ENCODE assay signal across 9 cellular contexts in the genomic region with DNA sequence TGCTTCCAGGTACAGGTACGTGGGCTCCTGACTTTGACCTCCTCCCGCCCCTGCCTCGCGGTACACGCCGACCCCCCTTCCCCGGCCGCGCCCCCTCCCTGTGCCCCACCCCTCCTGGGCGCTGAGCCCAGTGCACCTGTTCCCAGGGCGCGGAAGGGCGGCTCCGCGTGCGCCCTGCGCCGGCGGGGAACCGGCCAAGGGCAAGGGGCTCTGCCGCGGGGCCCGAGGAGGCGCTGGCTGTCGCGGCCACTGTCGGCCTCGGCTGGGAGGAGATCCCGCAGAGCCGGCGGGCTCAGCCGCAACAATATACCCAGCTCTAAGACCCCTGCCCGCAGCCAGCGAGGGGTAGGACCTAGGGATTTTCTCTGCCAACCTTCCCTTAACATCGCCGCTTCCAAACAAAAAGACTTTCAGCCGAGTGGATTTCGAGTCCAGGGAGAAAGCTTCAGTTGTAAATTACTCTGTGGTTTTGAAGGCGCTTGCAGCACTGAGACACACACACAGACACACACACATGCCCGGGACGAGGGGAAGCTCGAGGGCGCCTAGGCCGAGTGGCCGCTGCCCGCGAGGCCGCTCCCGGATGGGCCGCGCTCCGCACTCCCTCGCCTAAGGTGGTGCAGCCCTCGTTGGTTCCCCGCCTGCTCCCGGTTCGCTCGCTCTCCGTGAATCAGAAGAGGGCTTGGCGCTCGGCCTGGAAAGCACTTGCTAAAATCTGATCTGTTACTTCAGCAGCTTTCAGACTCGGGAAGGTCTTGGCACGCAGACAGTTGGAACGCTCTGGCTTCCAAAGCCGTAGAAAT. TPM values are rescaled to one million over a fixed set of nuclear protein-coding genes. Genes with fewer than 3 reads are reported as not detected.
DNase-seq lines count a peak whose midpoint lies in the region; ATAC-seq, FAIRE-seq and TF ChIP-seq lines count a peak whose summit lies in the region.
"Had no signal": no experiment of that assay in that cellular context is flagged by ENCODE, and none has a peak within 500 bp of the region (broad histone marks: within the 10 kb centered on the region; RNA-seq: fewer than 3 reads in every experiment).

No MANE protein-coding gene starts in this region.

- peak overlapping the region; percentile 11 to 66 (median 54) for H3K4me3 ChIP-seq in heart right ventricle
- peak overlapping the region in 3 of 4 donors; percentile 19 to 49 (median 35) for H3K4me3 ChIP-seq in pancreas

- FAIRE-seq in pancreas (lab: Jason Lieb, UNC) = no peak
- no peak for FAIRE-seq in H54 (lab: Jason Lieb, UNC)
- FAIRE-seq: TTC549 had no signal

- H3K27ac ChIP-seq in heart right ventricle = peak overlapping the region; percentile 48 to 90 (median 76)
- H3K27ac ChIP-seq in pancreas = no peak overlapping the region

- peak overlapping the region; percentile 78 for H3K4me3 Mint-ChIP-seq in T-helper 2 cell treated with Interferon-gamma antibody and Interleukin-4, amounts not matched to agents 5 μg/mL and 100 μg/mL, for 36 hours
- H3K4me3 Mint-ChIP-seq in activated T-helper 2 cell treated with anti-CD3 and anti-CD28 coated beads, Interferon-gamma antibody, Interleukin-2, Interleukin-4, amounts not matched to agents 10 μg/mL and 5 μg/mL and 100 μg/mL, durations not matched to agents 14 hours and 24 hours and 36 hours (ENCODE audit: low read depth) = peak overlapping the region; percentile 69

- H3K27me3 ChIP-seq in heart right ventricle (peaks cover 0 to 35% (median 0%) of the 10 kb centered on the region in 7 donors), pancreas (no peaks in the 10 kb centered on the region)

- DNase-seq in T-helper 2 cell treated with Interferon-gamma antibody and Interleukin-4, amounts not matched to agents 5 μg/mL and 100 μg/mL, for 36 hours (ENCODE audit: low spot score) = no peak
- DNase-seq in T-helper 2 cell = no peak
- DNase-seq in activated T-helper 2 cell treated with anti-CD3 and anti-CD28 coated beads, Interferon-gamma antibody, Interleukin-2, Interleukin-4, amounts not matched to agents 10 μg/mL and 5 μg/mL and 100 μg/mL, durations not matched to agents 14 hours and 24 hours and 36 hours (ENCODE audit: low spot score) = no peak
- peak; percentile 87 to 91 for DNase-seq in heart right ventricle
- peak; percentile 35 to 74 (median 64) for DNase-seq in pancreas
- DNase-seq in H54 (ENCODE audit: insufficient read length, low spot score) = no peak
- DNase-seq in HuH-7.5 (ENCODE audit: low spot score) = no peak

- ATAC-seq in heart right ventricle (peak; percentile 31 to 72 (median 65)), pancreas (peak; percentile 21 to 65 (median 38)), GM19455 (IDR thresholded peaks at IDR 0.05; ENCODE audit: unreplicated experiment) (no peak)

- H3K27ac Mint-ChIP-seq in T-helper 2 cell treated with Interferon-gamma antibody and Interleukin-4, amounts not matched to agents 5 μg/mL and 100 μg/mL, for 36 hours = no peak overlapping the region
- no peak overlapping the region for H3K27ac Mint-ChIP-seq in activated T-helper 2 cell treated with anti-CD3 and anti-CD28 coated beads, Interferon-gamma antibody, Interleukin-2, Interleukin-4, amounts not matched to agents 10 μg/mL and 5 μg/mL and 100 μg/mL, durations not matched to agents 14 hours and 24 hours and 36 hours

- H3K36me3 ChIP-seq in heart right ventricle (peaks cover 0 to 4% (median 0%) of the 10 kb centered on the region in 9 donors), pancreas (no peaks in the 10 kb centered on the region)

- peaks cover 22% of the 10 kb centered on the region for H3K27me3 Mint-ChIP-seq in T-helper 2 cell treated with Interferon-gamma antibody and Interleukin-4, amounts not matched to agents 5 μg/mL and 100 μg/mL, for 36 hours (ENCODE audit: low read depth)
- H3K27me3 Mint-ChIP-seq in activated T-helper 2 cell treated with anti-CD3 and anti-CD28 coated beads, Interferon-gamma antibody, Interleukin-2, Interleukin-4, amounts not matched to agents 10 μg/mL and 5 μg/mL and 100 μg/mL, durations not matched to agents 14 hours and 24 hours and 36 hours (ENCODE audit: low read depth) = peaks cover 27% of the 10 kb centered on the region

- no peak for TF ChIP-seq POLR2A in H54 (IDR thresholded peaks at IDR 0.05; ENCODE audit: low read depth, low read length)

- H3K9me3 Mint-ChIP-seq in T-helper 2 cell treated with Interferon-gamma antibody and Interleukin-4, amounts not matched to agents 5 μg/mL and 100 μg/mL, for 36 hours = no peaks in the 10 kb centered on the region
- no peaks in the 10 kb centered on the region for H3K9me3 Mint-ChIP-seq in activated T-helper 2 cell treated with anti-CD3 and anti-CD28 coated beads, Interferon-gamma antibody, Interleukin-2, Interleukin-4, amounts not matched to agents 10 μg/mL and 5 μg/mL and 100 μg/mL, durations not matched to agents 14 hours and 24 hours and 36 hours

- H3K4me1 Mint-ChIP-seq in T-helper 2 cell treated with Interferon-gamma antibody and Interleukin-4, amounts not matched to agents 5 μg/mL and 100 μg/mL, for 36 hours (ENCODE audit: low read depth) = peaks cover 7% of the 10 kb centered on the region
- peaks cover 5% of the 10 kb centered on the region for H3K4me1 Mint-ChIP-seq in activated T-helper 2 cell treated with anti-CD3 and anti-CD28 coated beads, Interferon-gamma antibody, Interleukin-2, Interleukin-4, amounts not matched to agents 10 μg/mL and 5 μg/mL and 100 μg/mL, durations not matched to agents 14 hours and 24 hours and 36 hours (ENCODE audit: low read depth)

- WGBS in heart right ventricle, 2 donors = 1% methylated on average over 65 of the region's 65 CpGs
- whole genome bisulfite sequencing in pancreas, 2 donors = 1% methylated on average over 58 to 65 of the region's 65 CpGs

- no peaks in the 10 kb centered on the region for H3K9me3 ChIP-seq in heart right ventricle
- no peaks in the 10 kb centered on the region for H3K9me3 ChIP-seq in pancreas

- H3K4me1 ChIP-seq in heart right ventricle (peaks cover 15 to 61% (median 31%) of the 10 kb centered on the region in 9 donors), pancreas (peaks cover 8 to 14% (median 10%) of the 10 kb centered on the region in 3 donors)

- no peaks in the 10 kb centered on the region for H3K36me3 Mint-ChIP-seq in T-helper 2 cell treated with Interferon-gamma antibody and Interleukin-4, amounts not matched to agents 5 μg/mL and 100 μg/mL, for 36 hours (ENCODE audit: low read depth)
- H3K36me3 Mint-ChIP-seq in activated T-helper 2 cell treated with anti-CD3 and anti-CD28 coated beads, Interferon-gamma antibody, Interleukin-2, Interleukin-4, amounts not matched to agents 10 μg/mL and 5 μg/mL and 100 μg/mL, durations not matched to agents 14 hours and 24 hours and 36 hours (ENCODE audit: low read depth) = no peaks in the 10 kb centered on the region

- no peak for TF ChIP-seq CTCF in heart right ventricle (IDR thresholded peaks at IDR 0.05)
- no peak for TF ChIP-seq CTCF in pancreas (IDR thresholded peaks at IDR 0.05)

- intact Hi-C loops in activated T-helper 2 cell treated with anti-CD3 and anti-CD28 coated beads, Interferon-gamma antibody, Interleukin-2, Interleukin-4, amounts not matched to agents 10 μg/mL and 5 μg/mL and 100 μg/mL, durations not matched to agents 14 hours and 24 hours and 36 hours (cut with micrococcal nuclease) = no loop called here
- intact Hi-C loops in heart right ventricle (cut with DNase I) = loop anchor here in 6 of 10 donors (2.0 to 10.0 kb wide), 10 partner anchors 54 to 486 kb away; no protein-coding TSS in a partner anchor
- intact Hi-C loops in pancreas (cut with DNase I) = loop anchor here in 2 of 3 donors (10.0 kb wide), 2 partner anchors 484 to 624 kb away; no protein-coding TSS in a partner anchor

RNA-seq across cellular contexts. Expression of a gene that starts 1.2 kb away (rescaled TPM):
- 0.16 TPM in 1 of 2 replicates, not detected in the other for total RNA-seq in activated T-helper 2 cell treated with anti-CD3 and anti-CD28 coated beads, Interferon-gamma antibody, Interleukin-2, Interleukin-4, amounts not matched to agents 10 μg/mL and 5 μg/mL and 100 μg/mL, durations not matched to agents 14 hours and 24 hours and 36 hours
- 10 to 100 TPM in 8 of 10 donors, 1 to 10 TPM in 2; 2.5 to 39.2 (median 19.2) TPM for total RNA-seq in heart right ventricle
- 1 to 10 TPM; 1.7 to 4.1 TPM for polyA plus RNA-seq in heart right ventricle
- total RNA-seq in pancreas = under 1 TPM; 0.13 to 0.97 (median 0.31) TPM
- polyA plus RNA-seq in pancreas = under 1 TPM; 0.38 to 0.52 TPM

RNA-seq across cellular contexts. Expression of a gene that starts 33.0 kb away (rescaled TPM):
- 2,774 and 3,051 TPM in 2 replicates for total RNA-seq in activated T-helper 2 cell treated with anti-CD3 and anti-CD28 coated beads, Interferon-gamma antibody, Interleukin-2, Interleukin-4, amounts not matched to agents 10 μg/mL and 5 μg/mL and 100 μg/mL, durations not matched to agents 14 hours and 24 hours and 36 hours
- total RNA-seq in heart right ventricle (100 to 1,000 TPM; 364 to 529 (median 465) TPM), pancreas (100 to 1,000 TPM; 412 to 942 (median 582) TPM)
- polyA plus RNA-seq in heart right ventricle (1,000 to 10,000 TPM in 1 of 2 donors, 100 to 1,000 TPM in 1; 248 to 1,064 TPM), pancreas (100 to 1,000 TPM; 671 to 793 TPM)

Comparison
In these comparisons a context has a peak if more than half of its experiments do, and no peak if none do; other contexts are left out.
1. DNase-seq: peak in heart right ventricle (2 of 2) and pancreas (6 of 6); none in T-helper 2 cell treated with Interferon-gamma antibody and Interleukin-4, amounts not matched to agents 5 μg/mL and 100 μg/mL, for 36 hours (single experiment), T-helper 2 cell (0 of 5), activated T-helper 2 cell treated with anti-CD3 and anti-CD28 coated beads, Interferon-gamma antibody, Interleukin-2, Interleukin-4, amounts not matched to agents 10 μg/mL and 5 μg/mL and 100 μg/mL, durations not matched to agents 14 hours and 24 hours and 36 hours (single experiment), H54 (single experiment) and HuH-7.5 (single experiment).
2. H3K27ac ChIP-seq: peak in heart right ventricle (10 of 10); none in pancreas (0 of 4).